Comparison of ENCODE assay signal across 19 cellular contexts in genomic region chr6:161111256-161111655, GRCh38.
DNase-seq lines count a peak whose midpoint lies in the region; ATAC-seq and TF ChIP-seq lines count a peak whose summit lies in the region.
"Had no signal": no experiment of that assay in that cellular context is flagged by ENCODE, and none has a peak within 500 bp of the region (broad histone marks: within the 10 kb centered on the region; RNA-seq: fewer than 3 reads in every experiment).

No MANE protein-coding gene starts in this region.

- peak overlapping the region; percentile 75 to 93 (median 82) for H3K27ac Mint-ChIP-seq in CD4-positive, alpha-beta memory T cell
- peak overlapping the region; percentile 67 to 87 for H3K27ac Mint-ChIP-seq in T-cell
- no peak overlapping the region for H3K27ac Mint-ChIP-seq in central memory CD8-positive, alpha-beta T cell (ENCODE audit: low read depth)
- H3K27ac Mint-ChIP-seq: natural killer cell had no signal

- ATAC-seq in activated CD4-positive, CD25-positive, alpha-beta regulatory T cell treated with anti-CD3 and anti-CD28 coated beads, Interleukin-2, amount 50 U/mL, for 24 hours: peak; percentile 77 to 78
- ATAC-seq in T-cell (replicated peaks in 1 of 4): peak; percentile 80 to 98 (median 88)
- ATAC-seq in central memory CD8-positive, alpha-beta T cell (replicated peaks; ENCODE audit: extremely low read depth, poor library complexity, severe bottlenecking): peak; percentile 52
- ATAC-seq in GM19397 (IDR thresholded peaks at IDR 0.05; ENCODE audit: unreplicated experiment): no peak
- ATAC-seq: natural killer cell had no signal

- peaks cover 17 to 20% (median 17%) of the 10 kb centered on the region in 4 donors for H3K4me1 Mint-ChIP-seq in CD4-positive, alpha-beta memory T cell
- H3K4me1 Mint-ChIP-seq in T-cell: peaks cover 16 to 26% (median 19%) of the 10 kb centered on the region in 3 donors
- H3K4me1 Mint-ChIP-seq in central memory CD8-positive, alpha-beta T cell: peaks cover 10% of the 10 kb centered on the region

- intact Hi-C loops in CD4-positive, alpha-beta memory T cell (cut with micrococcal nuclease): loop anchor here (1.0 to 10.0 kb wide), 2 partner anchors 35 to 176 kb away; no protein-coding TSS in a partner anchor
- intact Hi-C loops in lower leg skin (cut with DNase I; ENCODE audit: low total_unique reads): no loop called here

- peaks cover 88 to 97% of the 10 kb centered on the region in 2 donors for H3K36me3 Mint-ChIP-seq in CD4-positive, alpha-beta memory T cell
- H3K36me3 Mint-ChIP-seq in T-cell: peaks cover 81% of the 10 kb centered on the region
- H3K36me3 Mint-ChIP-seq in central memory CD8-positive, alpha-beta T cell (ENCODE audit: insufficient read depth): peaks cover 69% of the 10 kb centered on the region

- H3K27ac ChIP-seq in CD4-positive, alpha-beta memory T cell (ENCODE audit: low read depth, low read length): peak overlapping the region; percentile 31
- H3K27ac ChIP-seq: BLaER1, thyroid gland had no signal

- H3K4me3 Mint-ChIP-seq in CD4-positive, alpha-beta memory T cell: peak overlapping the region in 7 of 8 donors; percentile 46 to 73 (median 63)
- H3K4me3 Mint-ChIP-seq in T-cell: peak overlapping the region in 1 of 3 donors; percentile 64
- no peak overlapping the region for H3K4me3 Mint-ChIP-seq in central memory CD8-positive, alpha-beta T cell
- H3K4me3 Mint-ChIP-seq: natural killer cell had no signal

- peaks cover 14% of the 10 kb centered on the region for H3K4me1 ChIP-seq in CD4-positive, alpha-beta memory T cell (ENCODE audit: insufficient read depth, low read length)
- H3K4me1 ChIP-seq: BLaER1, thyroid gland had no signal

- peaks cover 0 to 2% (median 0%) of the 10 kb centered on the region in 8 donors for H3K9me3 Mint-ChIP-seq in CD4-positive, alpha-beta memory T cell
- no peaks in the 10 kb centered on the region for H3K9me3 Mint-ChIP-seq in T-cell
- H3K9me3 Mint-ChIP-seq in central memory CD8-positive, alpha-beta T cell: no peaks in the 10 kb centered on the region
- H3K9me3 Mint-ChIP-seq: natural killer cell had no signal

- H3K9me3 ChIP-seq in CD4-positive, alpha-beta memory T cell (ENCODE audit: control insufficient read depth in 1 of 2, low read length in 2 of 2): no peaks in the 10 kb centered on the region
- H3K9me3 ChIP-seq: BLaER1, thyroid gland had no signal

- DNase-seq in activated CD4-positive, CD25-positive, alpha-beta regulatory T cell treated with anti-CD3 and anti-CD28 coated beads, Interleukin-2, amount 50 U/mL, for 72 hours: no peak
- DNase-seq in CD4-positive, alpha-beta memory T cell: peak in 4 of 5 donors; percentile 33 to 51 (median 46)
- DNase-seq in T-cell (peak in 17 of 34 experiments; percentile 10 to 53 (median 17)), superior temporal gyrus (ENCODE audit: extremely low spot score) (no peak), lower leg skin (ENCODE audit: low spot score in 2 of 2) (no peak)
- no peak for DNase-seq in central memory CD8-positive, alpha-beta T cell (ENCODE audit: low spot score in 2 of 2)
- DNase-seq: anterior cingulate cortex, cerebellar nuclear complex, DMS79, mammary epithelial cell, natural killer cell, NCI-H1105 treated with DMSO at 0.1 percent for 48 hours, NCI-H2171, NCI-H774, small intestine, thyroid gland had no signal

- TF ChIP-seq POLR2A in lower leg skin (IDR thresholded peaks at IDR 0.05): no peak

- H3K27me3 Mint-ChIP-seq in CD4-positive, alpha-beta memory T cell: no peaks in the 10 kb centered on the region
- no peaks in the 10 kb centered on the region for H3K27me3 Mint-ChIP-seq in T-cell
- no peaks in the 10 kb centered on the region for H3K27me3 Mint-ChIP-seq in central memory CD8-positive, alpha-beta T cell

- H3K36me3 ChIP-seq in CD4-positive, alpha-beta memory T cell (ENCODE audit: insufficient read depth, low read length): peaks cover 73% of the 10 kb centered on the region

- CTCF ChIA-PET in CD4-positive, alpha-beta memory T cell (lab: Charles Lee; ENCODE audit: partially characterized antibody): interaction anchor here (0.7 to 2.4 kb wide), 8 partner anchors 10 to 260 kb away, joined by 3 to 10 read pairs (median 4); no protein-coding TSS in a partner anchor
- CTCF ChIA-PET in T-cell (lab: Charles Lee): interaction anchor here in 1 of 2 donors (1.9 kb wide), 1 partner anchor 260 kb away, joined by 6 read pairs; no protein-coding TSS in a partner anchor

- no peaks in the 10 kb centered on the region for H3K27me3 ChIP-seq in CD4-positive, alpha-beta memory T cell (ENCODE audit: insufficient read depth, low read length)
- H3K27me3 ChIP-seq: BLaER1, thyroid gland had no signal

- 80 to 83% methylated on average over 4 of the region's 4 CpGs for WGBS in lower leg skin, 2 donors

- H3K4me3 ChIP-seq in CD4-positive, alpha-beta memory T cell (ENCODE audit: low read length in 2 of 2): no peak overlapping the region
- H3K4me3 ChIP-seq in lower leg skin (ENCODE audit: low read depth, poor library complexity, severe bottlenecking): no peak overlapping the region
- H3K4me3 ChIP-seq: BLaER1, thyroid gland had no signal

- TF ChIP-seq CTCF in lower leg skin (IDR thresholded peaks at IDR 0.05): no peak

- POLR2A ChIA-PET in CD4-positive, alpha-beta memory T cell (lab: Charles Lee; ENCODE audit: partially characterized antibody): interaction anchor here (0.9 to 1.9 kb wide), 8 partner anchors 14 to 163 kb away, joined by 3 to 15 read pairs (median 4); partner anchors contain the start of genes AGPAT4 and MAP3K4
- POLR2A ChIA-PET in T-cell (lab: Charles Lee): interaction anchor here in 1 of 2 donors (0.6 kb wide), 1 partner anchor 163 kb away, joined by 9 read pairs; the partner anchor contains the start of gene AGPAT4

Comparison
In these comparisons a context has a peak if more than half of its experiments do, and no peak if none do; other contexts are left out.
1. DNase-seq: peak in CD4-positive, alpha-beta memory T cell (4 of 5); none in activated CD4-positive, CD25-positive, alpha-beta regulatory T cell treated with anti-CD3 and anti-CD28 coated beads, Interleukin-2, amount 50 U/mL, for 72 hours (single experiment), central memory CD8-positive, alpha-beta T cell (0 of 2), superior temporal gyrus (single experiment) and lower leg skin (0 of 2).